15 cellular contexts compared by ENCODE assay signal in the genomic region with DNA sequence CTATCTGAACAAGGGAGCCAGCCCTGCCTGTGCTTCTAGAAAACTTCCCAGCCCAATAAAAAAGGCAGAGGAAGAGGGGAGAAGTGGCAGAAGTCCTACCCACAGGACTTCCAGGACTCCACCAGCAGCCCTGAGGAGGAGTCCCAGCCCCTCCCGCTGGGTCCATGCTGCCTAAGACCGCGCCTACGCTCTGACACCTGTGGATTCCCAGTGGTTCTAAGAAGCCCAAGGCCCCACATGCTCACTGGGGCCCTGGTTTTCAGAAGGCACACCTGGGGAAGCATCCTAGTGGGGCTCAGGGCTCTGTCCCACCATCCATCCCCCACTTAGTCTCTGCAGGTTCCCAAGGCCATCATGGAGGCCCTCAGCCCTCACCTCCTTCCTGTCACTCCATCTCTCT. TPM values are rescaled to one million over a fixed set of nuclear protein-coding genes. Genes with fewer than 3 reads are reported as not detected.
A peak's percentile ranks its signal among the peaks of the same experiment; 100 is the strongest.
DNase-seq lines count a peak whose midpoint lies in the region; ATAC-seq and TF ChIP-seq lines count a peak whose summit lies in the region.
"Had no signal": no experiment of that assay in that cellular context is flagged by ENCODE, and none has a peak within 500 bp of the region (broad histone marks: within the 10 kb centered on the region; RNA-seq: fewer than 3 reads in every experiment).

No MANE protein-coding gene starts in this region.

- intact Hi-C loops in right cardiac atrium (cut with DNase I), result no loop called here
- intact Hi-C loops in Right ventricle myocardium superior (cut with DNase I), result no loop called here
- intact Hi-C loops in head of caudate nucleus (cut with DNase I), result no loop called here

- peaks cover 15% of the 10 kb centered on the region for H3K36me3 Mint-ChIP-seq in chondrocyte (ENCODE audit: low read depth)
- no peaks in the 10 kb centered on the region for H3K36me3 Mint-ChIP-seq in neural progenitor cell

- H3K27ac Mint-ChIP-seq in chondrocyte (ENCODE audit: unreplicated experiment) (peak overlapping the region; percentile 84), neural progenitor cell (no peak overlapping the region)

- peaks cover 96% of the 10 kb centered on the region for H3K79me2 ChIP-seq in neural progenitor cell (ENCODE audit: low read depth)

- H3K9me3 ChIP-seq in right cardiac atrium (ENCODE audit: control insufficient read depth, low read length) (no peaks in the 10 kb centered on the region), neural progenitor cell (ENCODE audit: low read depth) (no peaks in the 10 kb centered on the region)
- H3K9me3 ChIP-seq: SJSA1, thyroid gland had no signal

- peaks cover 98% of the 10 kb centered on the region for H3K4me1 Mint-ChIP-seq in chondrocyte (ENCODE audit: low read depth)
- H3K4me1 Mint-ChIP-seq in neural progenitor cell, result peaks cover 47% of the 10 kb centered on the region

- H3F3A ChIP-seq in neural progenitor cell (ENCODE audit: low read depth), result peaks cover under 1% of the 10 kb centered on the region

- H3K4me3 Mint-ChIP-seq in chondrocyte (ENCODE audit: unreplicated experiment) (peak overlapping the region; percentile 45), neural progenitor cell (peak overlapping the region; percentile 21)

- H3K27me3 ChIP-seq in right cardiac atrium (ENCODE audit: control insufficient read depth, insufficient read depth), result no peaks in the 10 kb centered on the region
- H3K27me3 ChIP-seq in neural progenitor cell, result no peaks in the 10 kb centered on the region
- H3K27me3 ChIP-seq: SJSA1, thyroid gland had no signal

- no peaks in the 10 kb centered on the region for H3K27me3 Mint-ChIP-seq in chondrocyte (ENCODE audit: low read depth)
- H3K27me3 Mint-ChIP-seq in neural progenitor cell (ENCODE audit: insufficient read depth, low read depth), result no peaks in the 10 kb centered on the region

- H3K36me3 ChIP-seq in neural progenitor cell, result no peaks in the 10 kb centered on the region
- H3K36me3 ChIP-seq: thyroid gland had no signal

- DNase-seq in right cardiac atrium (peak in 1 of 3 donors; percentile 47), Right ventricle myocardium superior (no peak), chondrocyte (ENCODE audit: low spot score) (peak; percentile 56), neural progenitor cell (ENCODE audit: low spot score) (no peak), germinal center (ENCODE audit: low spot score) (no peak), SIG-M5 (lab: John Stamatoyannopoulos, UW) (no peak), head of caudate nucleus (no peak)
- no peak for DNase-seq in stimulated activated CD4-positive, alpha-beta T cell treated with anti-CD3 and anti-CD28 coated beads, Interleukin-4, amount 100 ng/mL, for 24 hours
- DNase-seq: activated naive CD4-positive, alpha-beta T cell treated with anti-CD3 and anti-CD28 coated beads, Interleukin-2, amount 50 U/mL, for 16 hours; cortex of kidney; NCI-H1694 treated with DMSO at 0.1 percent for 48 hours; NCI-H774; thyroid gland had no signal

- H3K4me1 ChIP-seq in right cardiac atrium (ENCODE audit: control insufficient read depth, insufficient read depth, low read length), result peaks cover 54% of the 10 kb centered on the region
- H3K4me1 ChIP-seq in neural progenitor cell, result peaks cover 18% of the 10 kb centered on the region

- 98% methylated on average over 4 of the region's 4 CpGs for WGBS in right cardiac atrium

- H4K20me1 ChIP-seq in neural progenitor cell (ENCODE audit: low read depth), result peaks cover 81% of the 10 kb centered on the region

- no peak for TF ChIP-seq CTCF in chondrocyte (IDR thresholded peaks at IDR 0.05)
- no peak for TF ChIP-seq CTCF in neural progenitor cell (IDR thresholded peaks at IDR 0.05)

- H3K9me3 Mint-ChIP-seq in chondrocyte (ENCODE audit: low read depth), result no peaks in the 10 kb centered on the region
- H3K9me3 Mint-ChIP-seq in neural progenitor cell, result no peaks in the 10 kb centered on the region

- H3K9ac ChIP-seq in neural progenitor cell, result no peak overlapping the region

- H3K4me3 ChIP-seq in right cardiac atrium (ENCODE audit: low read length) (no peak overlapping the region), neural progenitor cell (no peak overlapping the region)
- H3K4me3 ChIP-seq: K562, SJSA1, thyroid gland had no signal

- H3K4me2 ChIP-seq in neural progenitor cell, result no peak overlapping the region

- no peak overlapping the region for H2AFZ ChIP-seq in neural progenitor cell (replicated peaks)

- ATAC-seq in right cardiac atrium (no peak), Right ventricle myocardium superior (ENCODE audit: poor library complexity) (no peak)

- H3K27ac ChIP-seq in right cardiac atrium (ENCODE audit: low read length) (peak overlapping the region; percentile 16), neural progenitor cell (no peak overlapping the region)
- H3K27ac ChIP-seq: SJSA1, thyroid gland had no signal

RNA-seq across cellular contexts. Expression of gene ACTN1, which starts 32.7 kb away (rescaled TPM):
- total RNA-seq in right cardiac atrium, result 100 to 1,000 TPM; 133 to 305 (median 171) TPM
- polyA plus RNA-seq in right cardiac atrium, result 80.5 TPM
- total RNA-seq in Right ventricle myocardium superior, result 92.5 TPM
- total RNA-seq in chondrocyte, result 808 to 1,105 TPM (median 1,102 TPM) in 3 replicates
- 70.7 and 97.7 TPM in 2 replicates for total RNA-seq in neural progenitor cell (ENCODE audit: low replicate concordance)
